Comparison of ENCODE assay signal across 23 cellular contexts in genomic region chr1:11753555-11754208, GRCh38. TPM values are rescaled to one million over a fixed set of nuclear protein-coding genes. Genes with fewer than 3 reads are reported as not detected.
DNase-seq lines count a peak whose midpoint lies in the region; ATAC-seq and TF ChIP-seq lines count a peak whose summit lies in the region.
"Had no signal": no experiment of that assay in that cellular context is flagged by ENCODE, and none has a peak within 500 bp of the region (broad histone marks: within the 10 kb centered on the region; RNA-seq: fewer than 3 reads in every experiment).

No MANE protein-coding gene starts in this region.

- ATAC-seq in IMR-90 (ENCODE audit: low read depth), result peak; percentile 38
- ATAC-seq in GM19035 (IDR thresholded peaks at IDR 0.05; ENCODE audit: unreplicated experiment), result no peak
- ATAC-seq: activated CD8-positive, alpha-beta T cell treated with anti-CD3 and anti-CD28 coated beads for 36 hours; activated T-cell treated with anti-CD3 and anti-CD28 coated beads, Interleukin-2, amount 50 U/mL, for 72 hours; CD8-positive, alpha-beta T cell; left colon; mucosa of descending colon had no signal

- no peak overlapping the region for H3K18ac ChIP-seq in IMR-90 (ENCODE audit: low read depth, low read length)

- H4K5ac ChIP-seq in IMR-90 (ENCODE audit: low read depth, low read length), result no peak overlapping the region

- no peak for TF ChIP-seq POLR2A in IMR-90 (IDR thresholded peaks at IDR 0.05; ENCODE audit: low read depth, low read length)

- H3K9me1 ChIP-seq in IMR-90 (ENCODE audit: insufficient read depth, low read length), result no peaks in the 10 kb centered on the region

- no peak overlapping the region for H3K4me3 Mint-ChIP-seq in CD14-positive monocyte
- H3K4me3 Mint-ChIP-seq: activated CD8-positive, alpha-beta T cell treated with anti-CD3 and anti-CD28 coated beads for 36 hours; activated naive CD4-positive, alpha-beta T cell treated with anti-CD3 and anti-CD28 coated beads, Interleukin-2, amount 50 U/mL, for 24 hours; activated T-cell treated with anti-CD3 and anti-CD28 coated beads, Interleukin-2, amount 50 U/mL, for 72 hours; CD8-positive, alpha-beta T cell; dendritic cell treated with granulocyte-macrophage colony-stimulating factor and Interleukin-4, amounts not matched to agents 40 ng/mL and 50 ng/mL, for 4 days had no signal

- no peak overlapping the region for H2AK5ac ChIP-seq in IMR-90 (ENCODE audit: low read depth, low read length)

- H2AFZ ChIP-seq in IMR-90 (replicated peaks; ENCODE audit: low read length, poor library complexity), result no peak overlapping the region

- H2BK120ac ChIP-seq in IMR-90 (ENCODE audit: low read depth, low read length), result no peak overlapping the region

- H3K27me3 ChIP-seq in IMR-90 (ENCODE audit: control insufficient read depth, insufficient read depth, low read length) (peaks cover 8% of the 10 kb centered on the region), brain microvascular endothelial cell (replicated peaks) (no peaks in the 10 kb centered on the region), tibial artery (peaks cover 0 to 16% of the 10 kb centered on the region in 2 donors)
- H3K27me3 ChIP-seq: Peyer's patch, right atrium auricular region had no signal

- H4K8ac ChIP-seq in IMR-90 (ENCODE audit: low read depth in 2 of 2, low read length in 2 of 2), result no peak overlapping the region

- POLR2A ChIA-PET in IMR-90 (lab: Charles Lee; ENCODE audit: unreplicated experiment), result no interaction called here

- H3K27ac ChIP-seq in IMR-90 (ENCODE audit: insufficient read depth, low read length) (no peak overlapping the region), brain microvascular endothelial cell (no peak overlapping the region), mesodermal cell (ENCODE audit: low read depth, low read length, severe bottlenecking) (peak overlapping the region; percentile 23), tibial artery (no peak overlapping the region)
- H3K27ac ChIP-seq: Peyer's patch, right atrium auricular region had no signal

- no peak overlapping the region for H3K23ac ChIP-seq in IMR-90 (ENCODE audit: low read depth, low read length)

- WGBS in IMR-90 (ENCODE audit: extremely low coverage in 2 of 2, insufficient read length in 1 of 2), 2 experiments, result 14% methylated on average over 1 of the region's 7 CpGs; no CpG with 5 or more reads in 1 of the 2 experiments
- WGBS in mesodermal cell (ENCODE audit: insufficient coverage in 2 of 2), 2 experiments, result 83% methylated on average over 7 of the region's 7 CpGs

- no peak for TF ChIP-seq CTCF in CD14-positive monocyte (IDR thresholded peaks at IDR 0.05)
- no peak for TF ChIP-seq CTCF in IMR-90 (conservative IDR thresholded peaks at IDR 0.05; ENCODE audit: low read depth, low read length)
- peak; percentile 7 for TF ChIP-seq CTCF in brain microvascular endothelial cell (IDR thresholded peaks at IDR 0.05; ENCODE audit: low read depth, low read length, missing control alignments)
- no peak for TF ChIP-seq CTCF in tibial artery (IDR thresholded peaks at IDR 0.05)

- no peak overlapping the region for H3K4me2 ChIP-seq in IMR-90 (ENCODE audit: low read depth, low read length)

- no peak overlapping the region for H3K4me3 ChIP-seq in IMR-90 (ENCODE audit: insufficient read depth, low read depth, low read length)
- H3K4me3 ChIP-seq in brain microvascular endothelial cell (ENCODE audit: low read depth, low read length), result no peak overlapping the region
- H3K4me3 ChIP-seq in mesodermal cell (ENCODE audit: extremely low read depth, insufficient read depth, low read length, poor library complexity, severe bottlenecking), result no peak overlapping the region
- H3K4me3 ChIP-seq in tibial artery, result no peak overlapping the region
- H3K4me3 ChIP-seq: mucosa of descending colon, Peyer's patch, right atrium auricular region had no signal

- no peak overlapping the region for H4K91ac ChIP-seq in IMR-90 (ENCODE audit: insufficient read depth, low read depth, low read length)

- dilution Hi-C loops in IMR-90 (cut with HindIII; ENCODE audit: low sequenced_read_pairs, unreplicated experiment), result no loop called here

- H3K4me1 Mint-ChIP-seq in CD14-positive monocyte, result peaks cover 17% of the 10 kb centered on the region

- H2AK9ac ChIP-seq in IMR-90 (replicated peaks; ENCODE audit: low read depth, low read length, poor library complexity), result peak overlapping the region; percentile 24

- no peak overlapping the region for H3K56ac ChIP-seq in IMR-90 (ENCODE audit: extremely low read depth, insufficient read depth, low read length)

- in situ Hi-C loops in IMR-90 (cut with MboI; ENCODE audit: low sequenced_read_pairs) (no loop called here), brain microvascular endothelial cell (cut with HindIII; ENCODE audit: low pct_ligation_motif_present, low sequenced_read_pairs) (no loop called here)

- H3K27me3 Mint-ChIP-seq in CD14-positive monocyte (ENCODE audit: low read depth in 3 of 3), result peaks cover 2 to 9% (median 9%) of the 10 kb centered on the region in 3 donors
- H3K27me3 Mint-ChIP-seq: activated CD8-positive, alpha-beta T cell treated with anti-CD3 and anti-CD28 coated beads for 36 hours; activated naive CD4-positive, alpha-beta T cell treated with anti-CD3 and anti-CD28 coated beads, Interleukin-2, amount 50 U/mL, for 24 hours had no signal

- H3K36me3 ChIP-seq in IMR-90 (ENCODE audit: control insufficient read depth, insufficient read depth, low read length) (peaks cover 16% of the 10 kb centered on the region), brain microvascular endothelial cell (replicated peaks) (peaks cover 2% of the 10 kb centered on the region), mesodermal cell (ENCODE audit: control insufficient read depth, insufficient read depth, low read length) (peaks cover 12% of the 10 kb centered on the region), tibial artery (peaks cover 16 to 31% (median 25%) of the 10 kb centered on the region in 3 donors)
- H3K36me3 ChIP-seq: Peyer's patch had no signal

- H3K79me1 ChIP-seq in IMR-90 (ENCODE audit: low read depth in 1 of 2, low read length in 2 of 2), result no peaks in the 10 kb centered on the region

- CTCF ChIA-PET in IMR-90 (lab: Yijun Ruan, JAX), result no interaction called here

- DNase-seq in CD14-positive monocyte (ENCODE audit: low spot score) (no peak), IMR-90 (no peak), brain microvascular endothelial cell (peak; percentile 40), hypothalamus (lab: John Stamatoyannopoulos, UW) (no peak), amygdala (lab: John Stamatoyannopoulos, UW) (no peak), tibial artery (no peak)
- DNase-seq: activated CD8-positive, alpha-beta T cell treated with anti-CD3 and anti-CD28 coated beads for 36 hours; activated T-cell treated with anti-CD3 and anti-CD28 coated beads, Interleukin-2, amount 50 U/mL, for 72 hours; CD8-positive, alpha-beta T cell; DMS79; foreskin fibroblast; left colon; mucosa of descending colon; NCI-H1436; NCI-H748 treated with DMSO at 0.1 percent for 48 hours; Peyer's patch had no signal

- no peak for TF ChIP-seq RAD21 in IMR-90 (IDR thresholded peaks at IDR 0.05; ENCODE audit: low read length)

- no peak overlapping the region for H2BK5ac ChIP-seq in IMR-90 (ENCODE audit: low read depth, low read length, poor library complexity, severe bottlenecking)

- intact Hi-C loops in CD14-positive monocyte (cut with micrococcal nuclease), result no loop called here
- intact Hi-C loops in IMR-90 (cut with micrococcal nuclease), result no loop called here
- intact Hi-C loops in tibial artery (cut with DNase I; ENCODE audit: low total_unique reads), result no loop called here

- peaks cover 27 to 29% of the 10 kb centered on the region in 2 donors for H3K36me3 Mint-ChIP-seq in CD14-positive monocyte
- H3K36me3 Mint-ChIP-seq: activated naive CD4-positive, alpha-beta T cell treated with anti-CD3 and anti-CD28 coated beads, Interleukin-2, amount 50 U/mL, for 24 hours had no signal

- no peak overlapping the region for H3K4ac ChIP-seq in IMR-90 (ENCODE audit: low read depth, low read length)

- H3K14ac ChIP-seq in IMR-90 (replicated peaks; ENCODE audit: low read depth, low read length), result no peak overlapping the region

- no peak overlapping the region for H2BK20ac ChIP-seq in IMR-90 (ENCODE audit: low read depth, low read length)

- H3K9me3 Mint-ChIP-seq in CD14-positive monocyte, result peaks cover 0 to 2% (median 0%) of the 10 kb centered on the region in 7 donors
- H3K9me3 Mint-ChIP-seq: activated CD8-positive, alpha-beta T cell treated with anti-CD3 and anti-CD28 coated beads for 36 hours; activated naive CD4-positive, alpha-beta T cell treated with anti-CD3 and anti-CD28 coated beads, Interleukin-2, amount 50 U/mL, for 24 hours; activated T-cell treated with anti-CD3 and anti-CD28 coated beads, Interleukin-2, amount 50 U/mL, for 72 hours; CD8-positive, alpha-beta T cell; dendritic cell treated with granulocyte-macrophage colony-stimulating factor and Interleukin-4, amounts not matched to agents 40 ng/mL and 50 ng/mL, for 4 days had no signal

- H3K9ac ChIP-seq in IMR-90 (ENCODE audit: low read depth, low read length), result no peak overlapping the region

- H3K27ac Mint-ChIP-seq in CD14-positive monocyte, result peak overlapping the region in 5 of 7 donors; percentile 14 to 55 (median 44)
- H3K27ac Mint-ChIP-seq: activated CD8-positive, alpha-beta T cell treated with anti-CD3 and anti-CD28 coated beads for 36 hours; activated naive CD4-positive, alpha-beta T cell treated with anti-CD3 and anti-CD28 coated beads, Interleukin-2, amount 50 U/mL, for 24 hours; activated T-cell treated with anti-CD3 and anti-CD28 coated beads, Interleukin-2, amount 50 U/mL, for 72 hours; CD8-positive, alpha-beta T cell; dendritic cell treated with granulocyte-macrophage colony-stimulating factor and Interleukin-4, amounts not matched to agents 40 ng/mL and 50 ng/mL, for 4 days had no signal

- H3K4me1 ChIP-seq in IMR-90 (ENCODE audit: control insufficient read depth, insufficient read depth, low read length), result no peaks in the 10 kb centered on the region
- peaks cover 16% of the 10 kb centered on the region for H3K4me1 ChIP-seq in mesodermal cell (ENCODE audit: control insufficient read depth, insufficient read depth, low read length, poor library complexity, severe bottlenecking)
- no peaks in the 10 kb centered on the region for H3K4me1 ChIP-seq in tibial artery
- H3K4me1 ChIP-seq: Peyer's patch had no signal

- H3K9me3 ChIP-seq in IMR-90 (ENCODE audit: control insufficient read depth, insufficient read depth, low read length) (0 out of 2 replicates have a peak, but pooled peaks cover 2% of the 10 kb centered on the region), mesodermal cell (ENCODE audit: control insufficient read depth, low read length) (no peaks in the 10 kb centered on the region), tibial artery (no peaks in the 10 kb centered on the region)
- H3K9me3 ChIP-seq: mucosa of descending colon, Peyer's patch, right atrium auricular region had no signal

- no peak overlapping the region for H2BK15ac ChIP-seq in IMR-90 (ENCODE audit: low read depth, low read length)

- H4K20me1 ChIP-seq in IMR-90 (ENCODE audit: insufficient read depth, low read length), result no peaks in the 10 kb centered on the region

- no TSS peak for BruUV-seq in IMR-90 (replicated peaks; lab: Mats Ljungman, UMichigan)

RNA-seq across cellular contexts. Expression of gene C1orf167, which starts 8.3 kb away (rescaled TPM):
- polyA plus RNA-seq in CD14-positive monocyte, result not detected
- total RNA-seq in IMR-90 (2012; rRNA removed), result under 0.01 and 0.28 TPM in 2 replicates
- polyA plus RNA-seq in IMR-90 (2012; rRNA removed), result 0.15 and 0.27 TPM in 2 replicates
- polyA plus RNA-seq in IMR-90 (2012; cell fraction: cytosol; rRNA removed), result 0.10 and 0.42 TPM in 2 replicates
- polyA plus RNA-seq in IMR-90 (2012; cell fraction: nucleus; rRNA removed; ENCODE audit: low replicate concordance), result 0.06 and 0.27 TPM in 2 replicates
- 0.37 TPM for polyA plus RNA-seq in mesodermal cell (2013, experiment 1 of 2)
- 0.46 TPM for polyA plus RNA-seq in mesodermal cell (2013, experiment 2 of 2)
- total RNA-seq: activated CD8-positive, alpha-beta T cell treated with anti-CD3 and anti-CD28 coated beads for 36 hours; CD8-positive, alpha-beta T cell; left colon; MCF 10A; Peyer's patch; temporal lobe had no signal

RNA-seq across cellular contexts. Expression of gene AGTRAP, which starts 17.7 kb away (rescaled TPM):
- 100 to 1,000 TPM; 842 to 938 TPM for polyA plus RNA-seq in CD14-positive monocyte
- total RNA-seq in IMR-90 (2012; rRNA removed), result 21.5 and 22.2 TPM in 2 replicates
- 57.7 and 64.3 TPM in 2 replicates for polyA plus RNA-seq in IMR-90 (2012; rRNA removed)
- polyA plus RNA-seq in IMR-90 (2012; cell fraction: cytosol; rRNA removed), result 32.7 and 80.8 TPM in 2 replicates
- 42.2 and 63.8 TPM in 2 replicates for polyA plus RNA-seq in IMR-90 (2012; cell fraction: nucleus; rRNA removed; ENCODE audit: low replicate concordance)
- polyA plus RNA-seq in mesodermal cell (2013, experiment 1 of 2), result 46.7 TPM
- polyA plus RNA-seq in mesodermal cell (2013, experiment 2 of 2), result 37.3 TPM

RNA-seq across cellular contexts. Expression of gene MTHFR, which starts 52.1 kb away (rescaled TPM):
- polyA plus RNA-seq in CD14-positive monocyte (1 to 10 TPM; 4.5 to 8.5 TPM), IMR-90 (2012; rRNA removed) (6.7 and 7.4 TPM in 2 replicates)
- total RNA-seq in IMR-90 (2012; rRNA removed), result 6.7 and 7.3 TPM in 2 replicates
- 3.5 and 5.5 TPM in 2 replicates for polyA plus RNA-seq in IMR-90 (2012; cell fraction: cytosol; rRNA removed)
- 16.7 and 23.0 TPM in 2 replicates for polyA plus RNA-seq in IMR-90 (2012; cell fraction: nucleus; rRNA removed; ENCODE audit: low replicate concordance)
- 8.8 TPM for polyA plus RNA-seq in mesodermal cell (2013, experiment 1 of 2)
- 8.8 TPM for polyA plus RNA-seq in mesodermal cell (2013, experiment 2 of 2)

RNA-seq across cellular contexts. Expression of gene CLCN6, which starts 52.3 kb away (rescaled TPM):
- polyA plus RNA-seq in CD14-positive monocyte (1 to 10 TPM; 3.8 to 4.2 TPM), IMR-90 (2012; rRNA removed) (9.7 and 10.6 TPM in 2 replicates)
- total RNA-seq in IMR-90 (2012; rRNA removed), result 4.1 and 5.0 TPM in 2 replicates
- polyA plus RNA-seq in IMR-90 (2012; cell fraction: cytosol; rRNA removed), result 3.5 and 5.0 TPM in 2 replicates
- polyA plus RNA-seq in IMR-90 (2012; cell fraction: nucleus; rRNA removed; ENCODE audit: low replicate concordance), result 42.7 and 54.8 TPM in 2 replicates
- polyA plus RNA-seq in mesodermal cell (2013, experiment 1 of 2), result 37.3 TPM
- polyA plus RNA-seq in mesodermal cell (2013, experiment 2 of 2), result 30.5 TPM

Comparison
In these comparisons a context has a peak if more than half of its experiments do, and no peak if none do; other contexts are left out.
1. RNA of gene AGTRAP, which starts 17.7 kb away (polyA plus RNA-seq): 842 to 938 TPM in CD14-positive monocyte; 32.7 to 80.8 TPM in IMR-90; every median in the first group is over 10 times any median in the second.